Comparison of ENCODE assay signal across 14 cellular contexts in genomic region chr22:46752286-46752685, GRCh38. TPM values are rescaled to one million over a fixed set of nuclear protein-coding genes. Genes with fewer than 3 reads are reported as not detected.
DNase-seq lines count a peak whose midpoint lies in the region; ATAC-seq, FAIRE-seq and TF ChIP-seq lines count a peak whose summit lies in the region.
"Had no signal": no experiment of that assay in that cellular context is flagged by ENCODE, and none has a peak within 500 bp of the region (broad histone marks: within the 10 kb centered on the region; RNA-seq: fewer than 3 reads in every experiment).

No MANE protein-coding gene starts in this region.

- H3K36me3 ChIP-seq in astrocyte (ENCODE audit: insufficient read depth, low read length) (no peaks in the 10 kb centered on the region), mucosa of descending colon (ENCODE audit: low read depth) (no peaks in the 10 kb centered on the region), smooth muscle cell (ENCODE audit: low read depth) (no peaks in the 10 kb centered on the region)

- no peaks in the 10 kb centered on the region for H3K27me3 ChIP-seq in astrocyte (ENCODE audit: insufficient read depth, low read length)
- H3K27me3 ChIP-seq in smooth muscle cell (ENCODE audit: low read depth): no peaks in the 10 kb centered on the region
- H3K27me3 ChIP-seq: BLaER1 had no signal

- no peaks in the 10 kb centered on the region for H4K20me1 ChIP-seq in astrocyte (ENCODE audit: insufficient read depth, low read length)
- H4K20me1 ChIP-seq in smooth muscle cell (ENCODE audit: low read depth): no peaks in the 10 kb centered on the region
- H4K20me1 ChIP-seq: BLaER1 had no signal

- H3K4me3 ChIP-seq in astrocyte (ENCODE audit: insufficient read depth, low read depth, low read length): no peak overlapping the region
- no peak overlapping the region for H3K4me3 ChIP-seq in mucosa of descending colon
- no peak overlapping the region for H3K4me3 ChIP-seq in smooth muscle cell
- no peak overlapping the region for H3K4me3 ChIP-seq in foreskin fibroblast (ENCODE audit: low read depth in 1 of 2, low read length in 2 of 2)
- H3K4me3 ChIP-seq: BLaER1 had no signal

- H3K27ac ChIP-seq in astrocyte (ENCODE audit: low read depth, low read length) (no peak overlapping the region), smooth muscle cell (ENCODE audit: low read depth) (peak overlapping the region; percentile 94)
- H3K27ac ChIP-seq: 22Rv1 had no signal

- FAIRE-seq in astrocyte (lab: Jason Lieb, UNC): no peak

- H2AFZ ChIP-seq in astrocyte (ENCODE audit: low read depth, low read length): no peak overlapping the region
- H2AFZ ChIP-seq in smooth muscle cell (ENCODE audit: low read depth): no peak overlapping the region

- POLR2A ChIA-PET in activated CD4-positive, alpha-beta T cell treated with anti-CD3 and anti-CD28 coated beads, Interleukin-2, amount 10 ng/mL, durations not matched to agents 7 days and 5 days (lab: Charles Lee): no interaction called here

- H3K4me1 ChIP-seq in astrocyte (ENCODE audit: insufficient read depth, low read length) (peaks cover 37% of the 10 kb centered on the region), mucosa of descending colon (ENCODE audit: low read depth) (peaks cover 40% of the 10 kb centered on the region), smooth muscle cell (ENCODE audit: low read depth) (peaks cover 6% of the 10 kb centered on the region)

- H3K9ac ChIP-seq in astrocyte (ENCODE audit: low read length) (no peak overlapping the region), smooth muscle cell (ENCODE audit: low read depth) (no peak overlapping the region)
- H3K9ac ChIP-seq: BLaER1 had no signal

- 91% methylated on average over 6 of the region's 6 CpGs for WGBS in smooth muscle cell (ENCODE audit: low lambda C conversion rate)

- no peak overlapping the region for H3K4me3 Mint-ChIP-seq in activated CD4-positive, alpha-beta T cell treated with anti-CD3 and anti-CD28 coated beads, Interleukin-2, amount 10 ng/mL, durations not matched to agents 7 days and 5 days
- H3K4me3 Mint-ChIP-seq in activated CD4-positive, alpha-beta T cell treated with anti-CD3 and anti-CD28 coated beads, Interleukin-2, amount 10 ng/mL, durations not matched to agents 24 days and 14 days: no peak overlapping the region
- H3K4me3 Mint-ChIP-seq in astrocyte (ENCODE audit: unreplicated experiment): no peak overlapping the region

- no peaks in the 10 kb centered on the region for H3K79me2 ChIP-seq in astrocyte (ENCODE audit: insufficient read depth, low read length)
- H3K79me2 ChIP-seq in smooth muscle cell (ENCODE audit: low read depth): no peaks in the 10 kb centered on the region

- peaks cover 4% of the 10 kb centered on the region for H3K36me3 Mint-ChIP-seq in activated CD4-positive, alpha-beta T cell treated with anti-CD3 and anti-CD28 coated beads, Interleukin-2, amount 10 ng/mL, durations not matched to agents 7 days and 5 days (ENCODE audit: low read depth)
- peaks cover 5% of the 10 kb centered on the region for H3K36me3 Mint-ChIP-seq in activated CD4-positive, alpha-beta T cell treated with anti-CD3 and anti-CD28 coated beads, Interleukin-2, amount 10 ng/mL, durations not matched to agents 24 days and 14 days (ENCODE audit: low read depth)
- H3K36me3 Mint-ChIP-seq in astrocyte (ENCODE audit: low read depth, unreplicated experiment): peaks cover 6% of the 10 kb centered on the region

- no peak for TF ChIP-seq CTCF in astrocyte (IDR thresholded peaks at IDR 0.05; ENCODE audit: insufficient read depth, low read depth, low read length)
- TF ChIP-seq CTCF in mucosa of descending colon (IDR thresholded peaks at IDR 0.05): no peak
- no peak for TF ChIP-seq CTCF in smooth muscle cell (IDR thresholded peaks at IDR 0.05; ENCODE audit: borderline replicate concordance, insufficient read depth, poor library complexity, severe bottlenecking)
- no peak for TF ChIP-seq CTCF in foreskin fibroblast (IDR thresholded peaks at IDR 0.05; ENCODE audit: low read depth, low read length)

- ATAC-seq in mucosa of descending colon (no peak), HG02840 (IDR thresholded peaks at IDR 0.05; ENCODE audit: low FRiP score, unreplicated experiment) (no peak)

- H3K4me2 ChIP-seq in astrocyte (ENCODE audit: low read length) (no peak overlapping the region), smooth muscle cell (no peak overlapping the region)

- H3K9me3 Mint-ChIP-seq in activated CD4-positive, alpha-beta T cell treated with anti-CD3 and anti-CD28 coated beads, Interleukin-2, amount 10 ng/mL, durations not matched to agents 7 days and 5 days: peaks cover 7% of the 10 kb centered on the region
- peaks cover 6% of the 10 kb centered on the region for H3K9me3 Mint-ChIP-seq in activated CD4-positive, alpha-beta T cell treated with anti-CD3 and anti-CD28 coated beads, Interleukin-2, amount 10 ng/mL, durations not matched to agents 24 days and 14 days
- peaks cover 11% of the 10 kb centered on the region for H3K9me3 Mint-ChIP-seq in astrocyte (ENCODE audit: unreplicated experiment)

- CTCF ChIA-PET in activated CD4-positive, alpha-beta T cell treated with anti-CD3 and anti-CD28 coated beads, Interleukin-2, amount 10 ng/mL, durations not matched to agents 7 days and 5 days (lab: Charles Lee): no interaction called here

- intact Hi-C loops in activated CD4-positive, alpha-beta T cell treated with anti-CD3 and anti-CD28 coated beads, Interleukin-2, amount 10 ng/mL, durations not matched to agents 24 days and 14 days (cut with micrococcal nuclease): no loop called here
- intact Hi-C loops in mucosa of descending colon (cut with DNase I, micrococcal nuclease): no loop called here

- DNase-seq in activated CD4-positive, alpha-beta T cell treated with anti-CD3 and anti-CD28 coated beads, Interleukin-2, amount 10 ng/mL, durations not matched to agents 7 days and 5 days: no peak
- DNase-seq in activated CD4-positive, alpha-beta T cell treated with anti-CD3 and anti-CD28 coated beads, Interleukin-2, amount 10 ng/mL, durations not matched to agents 24 days and 14 days: no peak
- DNase-seq in astrocyte (ENCODE audit: low read depth) (no peak), mucosa of descending colon (peak in 2 of 3 donors; percentile 38 to 50), smooth muscle cell (lab: John Stamatoyannopoulos, UW; ENCODE audit: unreplicated experiment) (no peak), foreskin fibroblast (no peak), SIG-M5 treated with dmso at 0.1 percent for 504 hours (lab: John Stamatoyannopoulos, UW; ENCODE audit: unreplicated experiment) (no peak)
- DNase-seq: Karpas-422, NCI-H1105 treated with DMSO at 0.1 percent for 48 hours, NCI-H187, NCI-H69 had no signal

- H3K27ac Mint-ChIP-seq in activated CD4-positive, alpha-beta T cell treated with anti-CD3 and anti-CD28 coated beads, Interleukin-2, amount 10 ng/mL, durations not matched to agents 7 days and 5 days: peak overlapping the region; percentile 5
- no peak overlapping the region for H3K27ac Mint-ChIP-seq in activated CD4-positive, alpha-beta T cell treated with anti-CD3 and anti-CD28 coated beads, Interleukin-2, amount 10 ng/mL, durations not matched to agents 24 days and 14 days
- peak overlapping the region; percentile 58 for H3K27ac Mint-ChIP-seq in astrocyte (ENCODE audit: unreplicated experiment)

- H3K9me3 ChIP-seq in astrocyte (ENCODE audit: insufficient read depth, low read depth, low read length) (peaks cover 5% of the 10 kb centered on the region), mucosa of descending colon (peaks cover 8% of the 10 kb centered on the region), smooth muscle cell (replicated peaks; ENCODE audit: low read depth) (no peaks in the 10 kb centered on the region)

- H3K27me3 Mint-ChIP-seq in activated CD4-positive, alpha-beta T cell treated with anti-CD3 and anti-CD28 coated beads, Interleukin-2, amount 10 ng/mL, durations not matched to agents 7 days and 5 days: no peaks in the 10 kb centered on the region
- no peaks in the 10 kb centered on the region for H3K27me3 Mint-ChIP-seq in activated CD4-positive, alpha-beta T cell treated with anti-CD3 and anti-CD28 coated beads, Interleukin-2, amount 10 ng/mL, durations not matched to agents 24 days and 14 days
- H3K27me3 Mint-ChIP-seq in astrocyte (ENCODE audit: low read depth, unreplicated experiment): peaks cover 8% of the 10 kb centered on the region

- H3F3A ChIP-seq in smooth muscle cell (ENCODE audit: low read depth): peaks cover 10% of the 10 kb centered on the region

- peaks cover 29% of the 10 kb centered on the region for H3K4me1 Mint-ChIP-seq in activated CD4-positive, alpha-beta T cell treated with anti-CD3 and anti-CD28 coated beads, Interleukin-2, amount 10 ng/mL, durations not matched to agents 7 days and 5 days
- H3K4me1 Mint-ChIP-seq in activated CD4-positive, alpha-beta T cell treated with anti-CD3 and anti-CD28 coated beads, Interleukin-2, amount 10 ng/mL, durations not matched to agents 24 days and 14 days: peaks cover 25% of the 10 kb centered on the region
- peaks cover 28% of the 10 kb centered on the region for H3K4me1 Mint-ChIP-seq in astrocyte (ENCODE audit: low read depth, unreplicated experiment)

RNA-seq across cellular contexts. Expression of gene TBC1D22A, which starts 10.2 kb away (rescaled TPM):
- 10 to 100 TPM; 34.1 to 39.2 TPM for total RNA-seq in activated CD4-positive, alpha-beta T cell treated with anti-CD3 and anti-CD28 coated beads, Interleukin-2, amount 10 ng/mL, durations not matched to agents 7 days and 5 days
- 39.2 and 41.0 TPM in 2 replicates for total RNA-seq in activated CD4-positive, alpha-beta T cell treated with anti-CD3 and anti-CD28 coated beads, Interleukin-2, amount 10 ng/mL, durations not matched to agents 24 days and 14 days
- total RNA-seq in astrocyte (20.9 and 24.2 TPM in 2 replicates), mucosa of descending colon (10 to 100 TPM; 35.6 to 51.9 (median 41.8) TPM), smooth muscle cell (7.2 and 12.5 TPM in 2 replicates)
- polyA plus RNA-seq in smooth muscle cell: 14.4 and 19.2 TPM in 2 replicates

RNA-seq across cellular contexts. Expression of gene CERK, which starts 14.2 kb away (rescaled TPM):
- 10 to 100 TPM; 41.8 to 47.1 TPM for total RNA-seq in activated CD4-positive, alpha-beta T cell treated with anti-CD3 and anti-CD28 coated beads, Interleukin-2, amount 10 ng/mL, durations not matched to agents 7 days and 5 days
- total RNA-seq in activated CD4-positive, alpha-beta T cell treated with anti-CD3 and anti-CD28 coated beads, Interleukin-2, amount 10 ng/mL, durations not matched to agents 24 days and 14 days: 62.8 and 63.2 TPM in 2 replicates
- 18.8 and 23.2 TPM in 2 replicates for total RNA-seq in astrocyte
- 10 to 100 TPM; 40.3 to 51.7 (median 50.0) TPM for total RNA-seq in mucosa of descending colon
- total RNA-seq in smooth muscle cell: 25.4 and 30.7 TPM in 2 replicates
- polyA plus RNA-seq in smooth muscle cell: 23.3 and 25.6 TPM in 2 replicates

Comparison
In these comparisons a context has a peak if more than half of its experiments do, and no peak if none do; other contexts are left out.
1. DNase-seq: peak in mucosa of descending colon (2 of 3); none in activated CD4-positive, alpha-beta T cell treated with anti-CD3 and anti-CD28 coated beads, Interleukin-2, amount 10 ng/mL, durations not matched to agents 7 days and 5 days (single experiment), activated CD4-positive, alpha-beta T cell treated with anti-CD3 and anti-CD28 coated beads, Interleukin-2, amount 10 ng/mL, durations not matched to agents 24 days and 14 days (single experiment), astrocyte (single experiment), smooth muscle cell (single experiment), foreskin fibroblast (0 of 2) and SIG-M5 treated with dmso at 0.1 percent for 504 hours (single experiment).